In genomic region chr12:45324391-45324790, GRCh38 we compare ENCODE assay signal across 1 cellular context.
TF ChIP-seq lines count a peak whose summit lies in the region.

No MANE protein-coding gene starts in this region.

TF ChIP-seq in K562, 482 proteins besides CTCF, POLR2A, EP300 and RAD21 (continued from another document):
- TF ChIP-seq PKNOX1 (IDR thresholded peaks at IDR 0.05) (peak; percentile 35; the same call in 1 of the 2 replicates), CCNT2 (IDR thresholded peaks at IDR 0.05; ENCODE audit: borderline replicate concordance, extremely low read depth, insufficient read length, low read depth, low read length) (no peak), SNAPC5 (CRISPR knock-in tag; IDR thresholded peaks at IDR 0.05) (no peak), HIVEP1 (CRISPR knock-in tag; IDR thresholded peaks at IDR 0.05) (no peak), MEF2A (IDR thresholded peaks at IDR 0.05; ENCODE audit: control insufficient read depth, low read depth, low read length) (peak; percentile 92), CEBPG (CRISPR knock-in tag; IDR thresholded peaks at IDR 0.05) (no peak), CEBPG (tag; conservative IDR thresholded peaks at IDR 0.05 in 1 of 2, IDR thresholded peaks at IDR 0.05 in 1 of 2) (0 out of 4 replicates have a peak, but pooled peaks of 1 of the 2 experiments have one; percentile 33), E4F1 (CRISPR knock-in tag; IDR thresholded peaks at IDR 0.05; ENCODE audit: borderline replicate concordance) (no peak), ETV5 (CRISPR knock-in tag; IDR thresholded peaks at IDR 0.05; ENCODE audit: low read depth) (no peak), EP400 (IDR thresholded peaks at IDR 0.05) (no peak), ZNF384 (IDR thresholded peaks at IDR 0.05; ENCODE audit: low read depth, low read length) (no peak), MEF2D (tag; conservative IDR thresholded peaks at IDR 0.05; ENCODE audit: low read depth) (peak; percentile 97), SNIP1 (IDR thresholded peaks at IDR 0.05; ENCODE audit: low read depth) (no peak), MEIS2 (IDR thresholded peaks at IDR 0.05; ENCODE audit: partially characterized antibody) (peak; percentile 37), ZNF224 (CRISPR knock-in tag; IDR thresholded peaks at IDR 0.05) (no peak), ATF3 (IDR thresholded peaks at IDR 0.05) (peak; percentile 49; the same call in 1 of the 2 replicates), ATF3 (CRISPR knock-in tag; conservative IDR thresholded peaks at IDR 0.05) (0 out of 2 replicates have a peak, but pooled peaks have one; percentile 27), SRSF3 (IDR thresholded peaks at IDR 0.05; ENCODE audit: insufficient read depth, low read length) (no peak)
TF ChIP-seq in K562: peak in this region for 8.
